28 cellular contexts compared by ENCODE assay signal in the genomic region with DNA sequence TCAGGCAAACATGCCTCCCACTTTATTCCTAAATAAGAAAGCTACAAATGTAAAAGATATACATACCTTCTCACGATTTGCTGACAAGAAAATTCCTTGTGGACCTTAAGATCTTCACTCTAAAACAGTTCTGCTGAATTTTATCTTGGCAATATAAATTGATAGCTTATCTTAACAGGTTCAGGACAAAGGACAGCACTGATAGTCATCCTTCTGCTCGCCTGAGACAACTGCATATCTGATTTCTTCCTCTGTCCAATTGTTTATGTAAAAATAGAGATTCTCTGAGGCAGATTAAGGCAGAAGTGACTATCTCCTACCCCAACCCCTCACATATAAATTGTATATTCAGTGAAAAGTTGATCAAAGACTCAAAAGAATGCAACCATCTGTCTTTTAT. TPM values are rescaled to one million over a fixed set of nuclear protein-coding genes. Genes with fewer than 3 reads are reported as not detected.
DNase-seq lines count a peak whose midpoint lies in the region; ATAC-seq, FAIRE-seq and TF ChIP-seq lines count a peak whose summit lies in the region.
"Had no signal": no experiment of that assay in that cellular context is flagged by ENCODE, and none has a peak within 500 bp of the region (broad histone marks: within the 10 kb centered on the region; RNA-seq: fewer than 3 reads in every experiment).

No MANE protein-coding gene starts in this region.

- CTCF ChIA-PET in A549 (lab: Yijun Ruan, JAX) (no interaction called here), HEK293 (lab: Yijun Ruan, JAX) (no interaction called here)

- TF ChIP-seq EP300 in A549 (IDR thresholded peaks at IDR 0.05): no peak

- no peaks in the 10 kb centered on the region for H3K36me3 ChIP-seq in HEK293 (ENCODE audit: control insufficient read depth in 2 of 2, insufficient read depth in 1 of 2, low read length in 2 of 2)
- no peaks in the 10 kb centered on the region for H3K36me3 ChIP-seq in spleen

- no peaks in the 10 kb centered on the region for H3K4me1 ChIP-seq in A549
- no peaks in the 10 kb centered on the region for H3K4me1 ChIP-seq in HEK293 (ENCODE audit: control insufficient read depth, insufficient read depth, low read length)
- H3K4me1 ChIP-seq in spleen: no peaks in the 10 kb centered on the region

- ATAC-seq in A549 (no peak), left lobe of liver (no peak)
- ATAC-seq: T-cell had no signal

- POLR2A ChIA-PET in A549 (lab: Yijun Ruan, JAX): no interaction called here
- POLR2A ChIA-PET in HEK293 (lab: Yijun Ruan, JAX): no interaction called here

- intact Hi-C loops in spleen (cut with DNase I; ENCODE audit: low total_unique reads): no loop called here

- H3K27ac ChIP-seq in A549 (no peak overlapping the region), HEK293 (ENCODE audit: extremely low read depth, low read depth, low read length) (no peak overlapping the region), spleen (no peak overlapping the region)

- TF ChIP-seq POLR2A in A549 (IDR thresholded peaks at IDR 0.05; ENCODE audit: low read length): no peak
- TF ChIP-seq POLR2A in spleen (IDR thresholded peaks at IDR 0.05): no peak

- H3K9me3 ChIP-seq in A549 (no peaks in the 10 kb centered on the region), HEK293 (ENCODE audit: control insufficient read depth, insufficient read depth, low read depth, low read length) (no peaks in the 10 kb centered on the region), spleen (peaks cover 0 to 40% (median 15%) of the 10 kb centered on the region in 8 donors)

- H3K4me3 ChIP-seq in A549: no peak overlapping the region
- H3K4me3 ChIP-seq in HEK293 (ENCODE audit: low read depth, low read length): no peak overlapping the region
- no peak overlapping the region for H3K4me3 ChIP-seq in fibroblast of mammary gland (ENCODE audit: control insufficient read depth, low read depth, low read length)
- no peak overlapping the region for H3K4me3 ChIP-seq in spleen

- no peak for TF ChIP-seq RAD21 in A549 (conservative IDR thresholded peaks at IDR 0.05 in 1 of 2, IDR thresholded peaks at IDR 0.05 in 1 of 2)

- DNase-seq in A549 (ENCODE audit: low read depth in 1 of 2, low spot score in 1 of 2): no peak
- DNase-seq in RPMI7951 (ENCODE audit: low read depth): peak; percentile 4
- peak; percentile 10 for DNase-seq in fibroblast of mammary gland (ENCODE audit: low read depth)
- no peak for DNase-seq in DMS 273 treated with DMSO at 0.1 percent for 48 hours (lab: John Stamatoyannopoulos, UW)
- no peak for DNase-seq in spleen
- DNase-seq in iPS-NIHi11 (ENCODE audit: low spot score): no peak
- DNase-seq in left lobe of liver (ENCODE audit: low spot score): no peak
- DNase-seq: 8988T; CD4-positive, CD25-positive, alpha-beta regulatory T cell; GF-D8; H9; KG1; NCI-H1048; NCI-H1417; NCI-H1694; NCI-H2081; NCI-H2227 treated with DMSO at 0.1 percent for 48 hours; NCI-H69; OCI-M1; T-cell had no signal

- TF ChIP-seq CTCF in A549 (IDR thresholded peaks at IDR 0.05): no peak
- TF ChIP-seq CTCF in HEK293 (tag by site-specific recombination; IDR thresholded peaks at IDR 0.05): no peak
- no peak for TF ChIP-seq CTCF in fibroblast of mammary gland (conservative IDR thresholded peaks at IDR 0.05; ENCODE audit: control insufficient read depth, insufficient read depth, low read depth, low read length)
- TF ChIP-seq CTCF in spleen (IDR thresholded peaks at IDR 0.05 in 8 of 11, conservative IDR thresholded peaks at IDR 0.05 in 3 of 11): no peak

- no peaks in the 10 kb centered on the region for H3K27me3 ChIP-seq in spleen (replicated peaks in 1 of 7)

- FAIRE-seq in A549 (lab: Jason Lieb, UNC): no peak
- FAIRE-seq: D721Med, GM12891, GM19239, HTR-8/SVneo, RCC 7860 had no signal

- WGBS in A549 (ENCODE audit: missing lambda C conversion rate): 4% methylated on average over 2 of the region's 2 CpGs
- WGBS in spleen, 5 donors: 49 to 64% (median 55%) methylated on average over 2 of the region's 2 CpGs

- no peak overlapping the region for H3K4me2 ChIP-seq in A549

TF ChIP-seq in A549, 52 proteins besides CTCF, POLR2A, EP300 and RAD21 (continues in another document):
- TF ChIP-seq ATOH8 (CRISPR knock-in tag; IDR thresholded peaks at IDR 0.05; ENCODE audit: low read depth): no peak
- no peak for TF ChIP-seq ZSCAN20 (CRISPR knock-in tag; IDR thresholded peaks at IDR 0.05)

TF ChIP-seq in HEK293, 187 proteins besides CTCF, POLR2A, EP300 and RAD21:
- TF ChIP-seq, protein P1, sequence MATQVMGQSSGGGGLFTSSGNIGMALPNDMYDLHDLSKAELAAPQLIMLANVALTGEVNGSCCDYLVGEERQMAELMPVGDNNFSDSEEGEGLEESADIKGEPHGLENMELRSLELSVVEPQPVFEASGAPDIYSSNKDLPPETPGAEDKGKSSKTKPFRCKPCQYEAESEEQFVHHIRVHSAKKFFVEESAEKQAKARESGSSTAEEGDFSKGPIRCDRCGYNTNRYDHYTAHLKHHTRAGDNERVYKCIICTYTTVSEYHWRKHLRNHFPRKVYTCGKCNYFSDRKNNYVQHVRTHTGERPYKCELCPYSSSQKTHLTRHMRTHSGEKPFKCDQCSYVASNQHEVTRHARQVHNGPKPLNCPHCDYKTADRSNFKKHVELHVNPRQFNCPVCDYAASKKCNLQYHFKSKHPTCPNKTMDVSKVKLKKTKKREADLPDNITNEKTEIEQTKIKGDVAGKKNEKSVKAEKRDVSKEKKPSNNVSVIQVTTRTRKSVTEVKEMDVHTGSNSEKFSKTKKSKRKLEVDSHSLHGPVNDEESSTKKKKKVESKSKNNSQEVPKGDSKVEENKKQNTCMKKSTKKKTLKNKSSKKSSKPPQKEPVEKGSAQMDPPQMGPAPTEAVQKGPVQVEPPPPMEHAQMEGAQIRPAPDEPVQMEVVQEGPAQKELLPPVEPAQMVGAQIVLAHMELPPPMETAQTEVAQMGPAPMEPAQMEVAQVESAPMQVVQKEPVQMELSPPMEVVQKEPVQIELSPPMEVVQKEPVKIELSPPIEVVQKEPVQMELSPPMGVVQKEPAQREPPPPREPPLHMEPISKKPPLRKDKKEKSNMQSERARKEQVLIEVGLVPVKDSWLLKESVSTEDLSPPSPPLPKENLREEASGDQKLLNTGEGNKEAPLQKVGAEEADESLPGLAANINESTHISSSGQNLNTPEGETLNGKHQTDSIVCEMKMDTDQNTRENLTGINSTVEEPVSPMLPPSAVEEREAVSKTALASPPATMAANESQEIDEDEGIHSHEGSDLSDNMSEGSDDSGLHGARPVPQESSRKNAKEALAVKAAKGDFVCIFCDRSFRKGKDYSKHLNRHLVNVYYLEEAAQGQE (tag by site-specific recombination; IDR thresholded peaks at IDR 0.05): peak; percentile 73
- TF ChIP-seq ZNF138 (tag by site-specific recombination; IDR thresholded peaks at IDR 0.05; ENCODE audit: borderline replicate concordance): no peak

RNA-seq across cellular contexts. Expression of gene CAPZA3, which starts 44.9 kb away (rescaled TPM):
- not detected in 2 replicates for polyA plus RNA-seq in A549 (2011; rRNA removed)
- polyA plus RNA-seq in A549 (2012; cell fraction: cytosol; rRNA removed): not detected in 2 replicates
- polyA plus RNA-seq in A549 (2012; cell fraction: nucleus; rRNA removed): not detected in 2 replicates
- polyA plus RNA-seq in A549 (2017; fragmentation: RNase III; extraction: RNeasy Plus Mini Kit Qiagen cat#74134 plus additional on column Dnase treatment): not detected in 3 replicates
- not detected in 2 replicates for polyA minus RNA-seq in A549 (2011; rRNA and poly(A)+ RNA removed)
- total RNA-seq in RPMI7951 (2014; rRNA removed; shearing (Covaris generic)): not detected in 2 replicates
- total RNA-seq in spleen: not detected
- polyA plus RNA-seq in spleen: not detected
- 0.33 TPM for total RNA-seq in left lobe of liver
- total RNA-seq: CD4-positive, CD25-positive, alpha-beta regulatory T cell; H9; NCI-H460; T-cell had no signal
- polyA plus RNA-seq: BJ; CD4-positive, CD25-positive, alpha-beta regulatory T cell had no signal

RNA-seq across cellular contexts. Expression of gene PLCZ1, which starts 45.0 kb away (rescaled TPM):
- polyA plus RNA-seq in A549 (2011; rRNA removed) (not detected in 2 replicates), A549 (2017; fragmentation: RNase III; extraction: RNeasy Plus Mini Kit Qiagen cat#74134 plus additional on column Dnase treatment) (not detected in 3 replicates), spleen (not detected)
- polyA plus RNA-seq in A549 (2012; cell fraction: cytosol; rRNA removed): not detected in 2 replicates
- not detected in 2 replicates for polyA plus RNA-seq in A549 (2012; cell fraction: nucleus; rRNA removed)
- polyA minus RNA-seq in A549 (2011; rRNA and poly(A)+ RNA removed): not detected in 2 replicates
- total RNA-seq in RPMI7951 (2014; rRNA removed; shearing (Covaris generic)): not detected in 2 replicates
- total RNA-seq in spleen (not detected), left lobe of liver (not detected)
- total RNA-seq: CD4-positive, CD25-positive, alpha-beta regulatory T cell; H9; NCI-H460; T-cell had no signal
- polyA plus RNA-seq: BJ; CD4-positive, CD25-positive, alpha-beta regulatory T cell had no signal

Comparison
In these comparisons a context has a peak if more than half of its experiments do, and no peak if none do; other contexts are left out.
1. DNase-seq: peak in RPMI7951 (single experiment) and fibroblast of mammary gland (single experiment); none in A549 (0 of 2), DMS 273 treated with DMSO at 0.1 percent for 48 hours (single experiment), spleen (single experiment), iPS-NIHi11 (single experiment) and left lobe of liver (single experiment).